Comparison of ENCODE assay signal across 7 cellular contexts in genomic region chr2:121285077-121285449, GRCh38. TPM values are rescaled to one million over a fixed set of nuclear protein-coding genes. Genes with fewer than 3 reads are reported as not detected.
DNase-seq lines count a peak whose midpoint lies in the region; ATAC-seq and TF ChIP-seq lines count a peak whose summit lies in the region.

TFCP2L1 (minus strand) TSS chr2:121285202; CDS start chr2:121285109, 93 bp downstream.

- intact Hi-C loops in activated B cell treated with CpG ODN at 0.5 μM for 24 hours (cut with micrococcal nuclease), result no loop called here
- intact Hi-C loops in left cardiac atrium (cut with DNase I), result no loop called here

- H3K36me3 Mint-ChIP-seq in activated B cell treated with CpG ODN at 0.5 μM for 24 hours (ENCODE audit: low read depth), result no peaks in the 10 kb centered on the region

- H3K27me3 Mint-ChIP-seq in activated B cell treated with CpG ODN at 0.5 μM for 24 hours, result peaks cover 20% of the 10 kb centered on the region

- no peak for TF ChIP-seq CTCF in activated B cell treated with CpG ODN at 0.5 μM for 24 hours (IDR thresholded peaks at IDR 0.05)

- peak within 1 kb of the TSS; percentile 71 for H3K4me3 Mint-ChIP-seq in activated B cell treated with CpG ODN at 0.5 μM for 24 hours

- H3K9me3 Mint-ChIP-seq in activated B cell treated with CpG ODN at 0.5 μM for 24 hours, result no peaks in the 10 kb centered on the region

- POLR2A ChIA-PET in activated B cell treated with CpG ODN at 0.5 μM for 24 hours (lab: Charles Lee), result no interaction called here

- ATAC-seq in GM18498 (IDR thresholded peaks at IDR 0.05; ENCODE audit: unreplicated experiment) (peak; percentile 58), activated B cell treated with CpG ODN at 0.5 μM for 24 hours (ENCODE audit: low read depth) (peak; percentile 47), left cardiac atrium (peak; percentile 61 to 66)

- H3K27ac Mint-ChIP-seq in activated B cell treated with CpG ODN at 0.5 μM for 24 hours, result no peak within 1 kb of the TSS

- CTCF ChIA-PET in activated B cell treated with CpG ODN at 0.5 μM for 24 hours (lab: Charles Lee), result no interaction called here

- DNase-seq in HPDE6-E6E7 (ENCODE audit: extremely low spot score), result peak; percentile 80
- no peak for DNase-seq in activated B cell treated with CpG ODN at 0.5 μM for 24 hours
- DNase-seq in left cardiac atrium, result no peak
- DNase-seq in renal cortical epithelial cell (ENCODE audit: low read depth), result no peak
- DNase-seq in G401 (ENCODE audit: low spot score), result no peak
- no peak for DNase-seq in mesenteric fat pad (ENCODE audit: low spot score)

- peaks cover 9% of the 10 kb centered on the region for H3K4me1 Mint-ChIP-seq in activated B cell treated with CpG ODN at 0.5 μM for 24 hours

- in situ Hi-C loops in G401 (cut with HindIII; ENCODE audit: low sequenced_read_pairs), result no loop called here

RNA-seq across cellular contexts. Expression of gene TFCP2L1, which starts in this region (rescaled TPM):
- 0.05 and 0.13 TPM in 2 replicates for total RNA-seq in activated B cell treated with CpG ODN at 0.5 μM for 24 hours
- total RNA-seq in left cardiac atrium, result under 1 TPM; 0.60 to 0.82 TPM
- 16.1 and 139 TPM in 2 replicates for total RNA-seq in renal cortical epithelial cell
- total RNA-seq in G401 (2014; rRNA removed; shearing (Covaris generic)), result 0.03 TPM in 1 of 2 replicates, not detected in the other
- total RNA-seq in mesenteric fat pad, result 3.1 TPM

Comparison
In these comparisons a context has a peak if more than half of its experiments do, and no peak if none do; other contexts are left out.
1. Peak in ATAC-seq in activated B cell treated with CpG ODN at 0.5 μM for 24 hours; RNA of the gene not detected or under 1 TPM.
2. Peak in ATAC-seq in left cardiac atrium; RNA of the gene not detected or under 1 TPM.